ENCODE assay signal across 19 cellular contexts in the genomic region with DNA sequence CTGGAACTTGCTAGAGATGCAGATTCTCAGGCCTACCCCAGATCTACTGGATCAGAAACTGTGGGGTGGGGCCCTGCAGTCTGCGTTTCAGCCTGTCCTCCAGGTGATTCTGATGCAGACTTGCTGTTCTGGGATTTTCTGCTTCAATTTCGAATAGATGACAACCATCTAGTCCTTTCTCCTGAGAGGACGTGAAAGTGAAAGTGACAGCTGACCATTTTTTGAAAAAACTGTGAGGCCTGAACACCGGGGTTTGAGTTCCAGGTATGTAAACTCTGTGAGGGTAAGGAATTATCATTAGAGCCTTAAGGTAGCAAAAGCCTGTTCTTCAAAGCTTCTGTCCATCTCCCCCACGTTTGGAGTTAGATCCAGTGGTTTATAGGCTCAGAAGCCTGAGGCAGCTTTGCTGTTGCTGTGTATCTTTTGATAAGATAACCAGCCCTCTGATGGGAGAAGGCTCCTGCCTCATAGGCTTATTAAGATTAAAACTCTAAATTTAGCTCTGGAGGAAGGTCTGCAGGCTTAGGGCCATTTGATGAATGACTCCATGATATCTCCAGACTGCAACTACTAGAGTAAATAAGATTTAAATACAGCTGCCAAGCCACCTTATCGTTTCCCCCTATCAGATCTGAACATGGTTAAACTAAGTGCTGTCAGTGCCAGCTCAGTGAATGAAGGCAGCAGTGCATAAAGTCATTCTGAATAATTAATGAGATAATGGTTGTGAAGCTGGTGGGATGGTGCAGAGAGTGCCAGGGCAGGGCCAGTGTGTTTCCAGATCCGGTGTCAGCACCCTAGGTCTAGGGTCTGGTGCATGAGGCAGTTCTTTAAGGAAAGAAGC.
A peak's percentile ranks its signal among the peaks of the same experiment; 100 is the strongest.
DNase-seq lines count a peak whose midpoint lies in the region; ATAC-seq, FAIRE-seq and TF ChIP-seq lines count a peak whose summit lies in the region.
"Had no signal": no experiment of that assay in that cellular context is flagged by ENCODE, and none has a peak within 500 bp of the region (broad histone marks: within the 10 kb centered on the region; RNA-seq: fewer than 3 reads in every experiment).

No MANE protein-coding gene starts in this region.

- H3K4me3 ChIP-seq in K562: no peak overlapping the region
- H3K4me3 ChIP-seq: adrenal gland, BLaER1, sigmoid colon, tibial nerve had no signal

- FAIRE-seq in K562 (lab: Jason Lieb, UNC): no peak
- FAIRE-seq: colon, islet of Langerhans had no signal

- DNase-seq in DMS 273 treated with DMSO at 0.1 percent for 48 hours (lab: John Stamatoyannopoulos, UW) (peak; percentile 55), NCI-H1092 treated with DMSO at 0.1 percent for 48 hours (lab: John Stamatoyannopoulos, UW) (peak; percentile 98), NCI-H345 treated with DMSO at 0.1 percent for 48 hours (lab: John Stamatoyannopoulos, UW; ENCODE audit: unreplicated experiment) (peak; percentile 63), K562 (ENCODE audit: extremely low read depth in 1 of 4, low spot score in 3 of 4) (no peak), mesenteric fat pad (ENCODE audit: low spot score) (no peak), chondrocyte (ENCODE audit: low spot score) (no peak)
- DNase-seq: activated T-cell treated with anti-CD3 and anti-CD28 coated beads, Interleukin-2, amount 50 U/mL, for 72 hours; adrenal gland; occipital lobe; RPMI8226; sigmoid colon; stimulated activated CD4-positive, alpha-beta T cell treated with anti-CD3 and anti-CD28 coated beads, Interleukin-4, amount 100 ng/mL, for 24 hours had no signal

- POLR2A ChIA-PET in K562 (lab: Yijun Ruan, JAX): interaction anchor here (0.6 kb wide), 1 partner anchor 1249 kb away, joined by 3 read pairs; no protein-coding TSS in a partner anchor

- 0 out of 5 replicates have a peak, but pooled peaks cover 0 to 2% of the 10 kb centered on the region in 2 experiments for H3K27me3 ChIP-seq in K562 (ENCODE audit: control insufficient read depth in 2 of 2, insufficient read depth in 2 of 2, low read length in 2 of 2)
- H3K27me3 ChIP-seq: adrenal gland, BLaER1, sigmoid colon, tibial nerve had no signal

- no peak overlapping the region for H3K4me2 ChIP-seq in K562 (ENCODE audit: insufficient read depth, low read length)
- H3K4me2 ChIP-seq: BLaER1 had no signal

- no TSS peak for BruUV-seq in K562 (replicated peaks; lab: Mats Ljungman, UMichigan)

- intact Hi-C loops in K562 (cut with micrococcal nuclease): no loop called here

- H3K4me1 ChIP-seq in K562 (replicated peaks in 1 of 2; ENCODE audit: control insufficient read depth in 2 of 2, insufficient read depth in 2 of 2, low read length in 2 of 2): no peaks in the 10 kb centered on the region
- H3K4me1 ChIP-seq: adrenal gland, BLaER1, sigmoid colon, tibial nerve had no signal

- H2AFZ ChIP-seq in K562 (ENCODE audit: low read depth, low read length): no peak overlapping the region

- TF ChIP-seq EP300 in K562 (IDR thresholded peaks at IDR 0.05; ENCODE audit: low read length): no peak

- H3K9me3 ChIP-seq in K562 (replicated peaks; ENCODE audit: control insufficient read depth, insufficient read depth, low read depth, low read length): no peaks in the 10 kb centered on the region
- H3K9me3 ChIP-seq: adrenal gland, BLaER1, sigmoid colon, tibial nerve had no signal

- H3K36me3 Mint-ChIP-seq in chondrocyte (ENCODE audit: low read depth): no peaks in the 10 kb centered on the region
- H3K36me3 Mint-ChIP-seq: mesothelial cell of epicardium had no signal

- no peak overlapping the region for H3K9ac ChIP-seq in K562 (ENCODE audit: insufficient read depth in 1 of 2, low read depth in 2 of 2, low read length in 2 of 2)
- H3K9ac ChIP-seq: BLaER1 had no signal

- no peaks in the 10 kb centered on the region for H4K20me1 ChIP-seq in K562 (replicated peaks; ENCODE audit: control insufficient read depth, insufficient read depth, low read length)
- H4K20me1 ChIP-seq: BLaER1 had no signal

- H3K4me1 Mint-ChIP-seq in chondrocyte (ENCODE audit: low read depth): no peaks in the 10 kb centered on the region

- H3K9me3 Mint-ChIP-seq in chondrocyte (ENCODE audit: low read depth): peaks cover 3% of the 10 kb centered on the region
- H3K9me3 Mint-ChIP-seq: activated T-cell treated with anti-CD3 and anti-CD28 coated beads, Interleukin-2, amount 50 U/mL, for 72 hours had no signal

- H3K4me3 Mint-ChIP-seq in chondrocyte (ENCODE audit: unreplicated experiment): no peak overlapping the region
- H3K4me3 Mint-ChIP-seq: activated T-cell treated with anti-CD3 and anti-CD28 coated beads, Interleukin-2, amount 50 U/mL, for 72 hours; mesothelial cell of epicardium had no signal

- no peak for TF ChIP-seq RAD21 in K562 (CRISPR knock-in tag; conservative IDR thresholded peaks at IDR 0.05 in 1 of 2, IDR thresholded peaks at IDR 0.05 in 1 of 2)

- no peaks in the 10 kb centered on the region for H3K9me1 ChIP-seq in K562 (ENCODE audit: control insufficient read depth, insufficient read depth, low read length)

- no peak for ATAC-seq in K562
- no peak for ATAC-seq in HG03432 (IDR thresholded peaks at IDR 0.05; ENCODE audit: unreplicated experiment)
- ATAC-seq in HG02885 (IDR thresholded peaks at IDR 0.05; ENCODE audit: poor library complexity, unreplicated experiment): no peak
- ATAC-seq: activated T-cell treated with anti-CD3 and anti-CD28 coated beads, Interleukin-2, amount 50 U/mL, for 72 hours had no signal

- in situ Hi-C loops in K562 (cut with MboI): no loop called here

- CTCF ChIA-PET in K562 (lab: Yijun Ruan, JAX; ENCODE audit: low intra/inter-chr PET ratio): no interaction called here

- no peak for TF ChIP-seq POLR2A in K562 (conservative IDR thresholded peaks at IDR 0.05)

- H3K79me2 ChIP-seq in K562 (ENCODE audit: control insufficient read depth, insufficient read depth, low read length): no peaks in the 10 kb centered on the region

- H3K27ac ChIP-seq in K562 (ENCODE audit: extremely low read depth, low read depth, low read length): no peak overlapping the region
- H3K27ac ChIP-seq: adrenal gland, BLaER1, sigmoid colon, tibial nerve had no signal

- H3K27me3 Mint-ChIP-seq in chondrocyte (ENCODE audit: low read depth): no peaks in the 10 kb centered on the region

- no peaks in the 10 kb centered on the region for H3K36me3 ChIP-seq in K562 (ENCODE audit: control insufficient read depth, insufficient read depth, low read length)
- H3K36me3 ChIP-seq: adrenal gland, BLaER1, sigmoid colon, tibial nerve had no signal

- no peak overlapping the region for H3K27ac Mint-ChIP-seq in chondrocyte (ENCODE audit: unreplicated experiment)
- H3K27ac Mint-ChIP-seq: activated T-cell treated with anti-CD3 and anti-CD28 coated beads, Interleukin-2, amount 50 U/mL, for 72 hours; mesothelial cell of epicardium had no signal

- TF ChIP-seq CTCF in K562 (IDR thresholded peaks at IDR 0.05 in 2 of 3, conservative IDR thresholded peaks at IDR 0.05 in 1 of 3; ENCODE audit: insufficient read depth in 2 of 3, low read depth in 1 of 3, low read length in 3 of 3): no peak
- no peak for TF ChIP-seq CTCF in chondrocyte (IDR thresholded peaks at IDR 0.05)

- WGBS in K562 (ENCODE audit: insufficient coverage, low coverage, missing lambda C conversion rate): under 1% methylated on average over 7 of the region's 7 CpGs

TF ChIP-seq in K562, 482 proteins besides CTCF, POLR2A, EP300 and RAD21:
- TF ChIP-seq CBFA2T3 (IDR thresholded peaks at IDR 0.05): 0 out of 2 replicates have a peak, but pooled peaks have one; percentile 3
- no peak for TF ChIP-seq ZBTB1 (CRISPR knock-in tag; IDR thresholded peaks at IDR 0.05; ENCODE audit: borderline replicate concordance, low read depth)

Comparison
In these comparisons a context has a peak if more than half of its experiments do, and no peak if none do; other contexts are left out.
1. DNase-seq: peak in DMS 273 treated with DMSO at 0.1 percent for 48 hours (single experiment), NCI-H1092 treated with DMSO at 0.1 percent for 48 hours (single experiment) and NCI-H345 treated with DMSO at 0.1 percent for 48 hours (single experiment); none in K562 (0 of 4), mesenteric fat pad (single experiment) and chondrocyte (single experiment).